Comparison of ENCODE assay signal across 28 cellular contexts in genomic region chr16:78902291-78902690, GRCh38.
"Had no signal": no experiment of that assay in that cellular context is flagged by ENCODE, and none has a peak within 500 bp of the region (broad histone marks: within the 10 kb centered on the region; RNA-seq: fewer than 3 reads in every experiment).

No MANE protein-coding gene starts in this region.

- ATAC-seq: pancreas; stimulated activated naive CD8-positive, alpha-beta T cell treated with anti-CD3 and anti-CD28 coated beads, Interleukin-15, Interleukin-2, amounts not matched to agents 100 U/mL and 50 U/mL, for 24 hours had no signal

- H3K4me3 ChIP-seq: pancreas, prostate gland, skin epidermis, testis, uterus had no signal

- H3K4me1 Mint-ChIP-seq: naive B cell had no signal

- H3K4me3 Mint-ChIP-seq: activated naive CD4-positive, alpha-beta T cell treated with anti-CD3 and anti-CD28 coated beads, Interleukin-2, amount 10 ng/mL, durations not matched to agents 7 days and 5 days; dendritic cell treated with granulocyte-macrophage colony-stimulating factor and Interleukin-4, amounts not matched to agents 40 ng/mL and 50 ng/mL, for 4 days; naive B cell; type B pancreatic cell had no signal

- H3K27ac Mint-ChIP-seq: activated naive CD4-positive, alpha-beta T cell treated with anti-CD3 and anti-CD28 coated beads, Interleukin-2, amount 10 ng/mL, durations not matched to agents 7 days and 5 days; dendritic cell treated with granulocyte-macrophage colony-stimulating factor and Interleukin-4, amounts not matched to agents 40 ng/mL and 50 ng/mL, for 4 days; naive B cell; type B pancreatic cell had no signal

- DNase-seq: activated CD4-positive, alpha-beta T cell treated with anti-CD3 and anti-CD28 coated beads for 4 hours; activated CD4-positive, alpha-beta T cell treated with anti-CD3 and anti-CD28 coated beads, Interleukin-2, amount 50 U/mL, for 4 hours; activated CD8-positive, alpha-beta memory T cell treated with anti-CD3 and anti-CD28 coated beads, Interleukin-2, amount 50 U/mL, for 4 hours; activated gamma-delta T cell; activated naive CD4-positive, alpha-beta T cell treated with anti-CD3 and anti-CD28 coated beads, Interleukin-2, amount 10 ng/mL, durations not matched to agents 7 days and 5 days; activated T-cell treated with anti-CD3 and anti-CD28 coated beads, Interleukin-2, amount 50 U/mL, for 1 hour; amygdala; caudate nucleus; effector CD4-positive, alpha-beta T cell; glutamatergic neuron; mammary epithelial cell; naive B cell; nucleus accumbens; pancreas; stimulated activated CD4-positive, alpha-beta T cell treated with anti-CD3 and anti-CD28 coated beads, Interleukin-12 subunit alpha, Interleukin-12 subunit beta, amount 100 ng/mL, for 4 hours; stimulated activated CD4-positive, alpha-beta T cell treated with anti-CD3 and anti-CD28 coated beads, Interleukin-4, amount 100 ng/mL, for 1 hour; stimulated activated naive CD8-positive, alpha-beta T cell treated with anti-CD3 and anti-CD28 coated beads, Interleukin-15, Interleukin-2, amounts not matched to agents 100 U/mL and 50 U/mL, for 24 hours; testis; uterus had no signal

- H3K27ac ChIP-seq: epithelial cell of prostate, pancreas, prostate gland, skin epidermis, testis, uterus, VCaP had no signal

- H3K4me1 ChIP-seq: pancreas, prostate gland, uterus had no signal

- H3K36me3 Mint-ChIP-seq: activated naive CD4-positive, alpha-beta T cell treated with anti-CD3 and anti-CD28 coated beads, Interleukin-2, amount 10 ng/mL, durations not matched to agents 7 days and 5 days; type B pancreatic cell had no signal

- H3K27me3 Mint-ChIP-seq: activated naive CD4-positive, alpha-beta T cell treated with anti-CD3 and anti-CD28 coated beads, Interleukin-2, amount 10 ng/mL, durations not matched to agents 7 days and 5 days; naive B cell; type B pancreatic cell had no signal

- H3K9me3 ChIP-seq: pancreas, prostate gland, testis, uterus had no signal

- FAIRE-seq: endometrium, frontal cortex, islet of Langerhans, pancreas had no signal

- H3K27me3 ChIP-seq: testis, uterus had no signal

- H3K36me3 ChIP-seq: pancreas, prostate gland, uterus had no signal
